ENCODE assay signal across 14 cellular contexts in the genomic region with DNA sequence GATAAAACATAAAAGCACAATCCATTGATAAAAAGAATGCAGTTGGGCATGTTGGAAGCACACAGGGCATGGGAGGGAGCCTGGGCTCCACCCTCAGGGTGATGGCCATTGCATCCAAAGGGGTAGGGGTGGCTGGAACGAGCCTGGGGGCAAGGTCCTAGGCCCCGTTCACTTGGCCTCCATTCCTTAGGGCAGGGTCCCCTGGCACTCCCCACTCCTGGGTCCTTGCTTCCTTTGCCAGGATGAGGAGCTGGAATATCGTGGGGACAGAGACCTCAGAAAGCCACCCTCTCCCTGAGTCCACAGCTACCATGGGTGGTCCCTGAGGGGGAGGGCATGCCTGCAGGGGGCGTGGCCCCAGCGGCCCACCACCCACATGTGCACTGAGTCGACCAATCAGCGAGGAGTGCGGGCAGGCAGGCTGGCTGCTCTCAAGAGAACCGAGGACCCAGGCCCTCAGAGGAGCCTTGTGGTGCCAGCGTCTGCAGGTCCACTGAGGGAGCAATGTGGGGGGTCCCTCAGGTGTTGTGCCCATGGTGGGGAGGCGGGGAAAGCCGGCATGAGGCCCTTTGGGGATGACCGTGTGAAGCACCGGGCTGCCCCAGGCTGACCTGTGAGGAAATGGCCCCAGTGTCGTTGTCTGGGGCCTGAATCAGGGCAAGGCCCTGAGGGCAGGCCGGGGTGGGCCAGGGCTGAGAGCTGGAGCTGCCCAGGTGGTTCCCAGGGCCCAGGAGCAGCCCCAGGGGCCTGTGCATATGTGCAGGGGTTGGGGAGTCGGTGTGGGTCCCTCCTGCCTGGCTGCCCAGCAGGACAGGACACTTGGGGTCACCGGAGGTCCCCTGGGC.
A peak's percentile ranks its signal among the peaks of the same experiment; 100 is the strongest.
DNase-seq lines count a peak whose midpoint lies in the region; ATAC-seq and TF ChIP-seq lines count a peak whose summit lies in the region.
"Had no signal": no experiment of that assay in that cellular context is flagged by ENCODE, and none has a peak within 500 bp of the region (broad histone marks: within the 10 kb centered on the region; RNA-seq: fewer than 3 reads in every experiment).

No MANE protein-coding gene starts in this region.

- no peak overlapping the region for H2AFZ ChIP-seq in mesenchymal stem cell (ENCODE audit: low read depth, low read length)

- H3K14ac ChIP-seq in mesenchymal stem cell (ENCODE audit: low read length in 2 of 2): no peak overlapping the region

- peaks cover 9% of the 10 kb centered on the region for H3K9me3 Mint-ChIP-seq in WTC11

- H3K27ac ChIP-seq in mesenchymal stem cell (ENCODE audit: low read length, poor library complexity, severe bottlenecking) (no peak overlapping the region), spleen (no peak overlapping the region)
- H3K27ac ChIP-seq: BLaER1 treated with 17β-estradiol and CSF1 and Interleukin-3, amounts not matched to agents 10 nM and 100 nM had no signal

- intact Hi-C loops in spleen (cut with DNase I; ENCODE audit: low total_unique reads): no loop called here

- H2BK15ac ChIP-seq in mesenchymal stem cell (ENCODE audit: low read depth, poor library complexity, severe bottlenecking): peak overlapping the region; percentile 48

- H3K4me1 ChIP-seq in mesenchymal stem cell (ENCODE audit: control insufficient read depth, insufficient read depth, low read depth, low read length) (no peaks in the 10 kb centered on the region), spleen (no peaks in the 10 kb centered on the region)
- H3K4me1 ChIP-seq: BLaER1 treated with 17β-estradiol and CSF1 and Interleukin-3, amounts not matched to agents 10 nM and 100 nM; HAP-1 had no signal

- H2BK12ac ChIP-seq in mesenchymal stem cell (ENCODE audit: low read length in 2 of 2): no peak overlapping the region

- no peak overlapping the region for H2BK120ac ChIP-seq in mesenchymal stem cell (ENCODE audit: low read depth, low read length)

- H3K27me3 Mint-ChIP-seq in WTC11 (ENCODE audit: low read depth): no peaks in the 10 kb centered on the region
- H3K27me3 Mint-ChIP-seq: CD4-positive, CD25-positive, alpha-beta regulatory T cell had no signal

- H3K36me3 Mint-ChIP-seq in WTC11: no peaks in the 10 kb centered on the region
- H3K36me3 Mint-ChIP-seq: CD4-positive, CD25-positive, alpha-beta regulatory T cell had no signal

- H3K9ac ChIP-seq in mesenchymal stem cell (ENCODE audit: low read length): no peak overlapping the region
- H3K9ac ChIP-seq: BLaER1 treated with 17β-estradiol and CSF1 and Interleukin-3, amounts not matched to agents 10 nM and 100 nM had no signal

- H3K27ac Mint-ChIP-seq in WTC11: no peak overlapping the region
- H3K27ac Mint-ChIP-seq: CD4-positive, CD25-positive, alpha-beta regulatory T cell had no signal

- no peaks in the 10 kb centered on the region for H3K79me1 ChIP-seq in mesenchymal stem cell (replicated peaks; ENCODE audit: low read length, poor library complexity, severe bottlenecking)

- ATAC-seq in WTC11 (peak; percentile 12; the same call in 1 of the 2 replicates), HG02678 (IDR thresholded peaks at IDR 0.05; ENCODE audit: unreplicated experiment) (no peak)
- ATAC-seq: GM12878 had no signal

- H3K36me3 ChIP-seq in mesenchymal stem cell (ENCODE audit: control insufficient read depth in 1 of 2, insufficient read depth in 2 of 2, low read depth in 1 of 2, low read length in 2 of 2) (no peaks in the 10 kb centered on the region), spleen (no peaks in the 10 kb centered on the region)
- H3K36me3 ChIP-seq: BLaER1 treated with 17β-estradiol and CSF1 and Interleukin-3, amounts not matched to agents 10 nM and 100 nM; HAP-1 had no signal

- no peak overlapping the region for H3K18ac ChIP-seq in mesenchymal stem cell (ENCODE audit: low read depth in 1 of 2, low read length in 2 of 2)

- 85% methylated on average over 15 of the region's 18 CpGs for WGBS in mesenchymal stem cell
- WGBS in spleen, 5 donors: 75 to 89% (median 86%) methylated on average over 15 to 18 of the region's 18 CpGs; no CpG with 5 or more reads in 1 of the 5 donors

- TF ChIP-seq POLR2A in spleen (IDR thresholded peaks at IDR 0.05): no peak

- H3K27me3 ChIP-seq in mesenchymal stem cell (ENCODE audit: control insufficient read depth in 1 of 2, insufficient read depth in 1 of 2, low read length in 2 of 2): no peaks in the 10 kb centered on the region
- H3K27me3 ChIP-seq in spleen (replicated peaks in 1 of 7): peaks cover 0 to 7% (median 0%) of the 10 kb centered on the region in 7 donors

- POLR2A ChIA-PET in WTC11 (lab: Charles Lee): no interaction called here

- TF ChIP-seq CTCF in WTC11 (IDR thresholded peaks at IDR 0.05) (no peak), spleen (IDR thresholded peaks at IDR 0.05 in 8 of 11, conservative IDR thresholded peaks at IDR 0.05 in 3 of 11) (no peak)

- H3K4me1 Mint-ChIP-seq in WTC11: no peaks in the 10 kb centered on the region
- H3K4me1 Mint-ChIP-seq: CD4-positive, CD25-positive, alpha-beta regulatory T cell had no signal

- H3K9me3 ChIP-seq in mesenchymal stem cell (ENCODE audit: control insufficient read depth, low read length): no peaks in the 10 kb centered on the region
- peaks cover 0 to 35% (median 1%) of the 10 kb centered on the region in 8 donors for H3K9me3 ChIP-seq in spleen
- H3K9me3 ChIP-seq: HAP-1 had no signal

- H3K4me3 Mint-ChIP-seq in WTC11: no peak overlapping the region
- H3K4me3 Mint-ChIP-seq: CD4-positive, CD25-positive, alpha-beta regulatory T cell had no signal

- H3K23ac ChIP-seq in mesenchymal stem cell (ENCODE audit: low read length in 2 of 2): no peak overlapping the region

- CTCF ChIA-PET in WTC11 (lab: Charles Lee): interaction anchor here (0.6 to 1.9 kb wide), 9 partner anchors 8 to 166 kb away, joined by 3 to 9 read pairs (median 3); no protein-coding TSS in a partner anchor

- DNase-seq in activated gamma-delta T cell (lab: John Stamatoyannopoulos, UW) (peak; percentile 5), activated gamma-delta T cell treated with Interleukin-2 at 50 U/mL for 16 hours (no peak), WTC11 (ENCODE audit: low spot score) (no peak), mesenchymal stem cell (no peak), spleen (peak; percentile 68), T-helper 2 cell (no peak), NCI-H1436 treated with DMSO at 0.1 percent for 48 hours (lab: John Stamatoyannopoulos, UW) (no peak)
- DNase-seq: ACHN; CD4-positive, CD25-positive, alpha-beta regulatory T cell; DMS53 had no signal

- no peak overlapping the region for H3K4ac ChIP-seq in mesenchymal stem cell (ENCODE audit: low read depth in 1 of 2, low read length in 2 of 2)

- H3K4me3 ChIP-seq in mesenchymal stem cell (ENCODE audit: insufficient read depth in 1 of 2, low read depth in 1 of 2, low read length in 2 of 2) (no peak overlapping the region), spleen (no peak overlapping the region)
- H3K4me3 ChIP-seq: BLaER1 treated with 17β-estradiol and CSF1 and Interleukin-3, amounts not matched to agents 10 nM and 100 nM; GM12878; HAP-1 had no signal

- H2BK5ac ChIP-seq in mesenchymal stem cell (ENCODE audit: low read depth, low read length, poor library complexity, severe bottlenecking): no peak overlapping the region

- no peak overlapping the region for H4K8ac ChIP-seq in mesenchymal stem cell (ENCODE audit: low read length)

- no peak overlapping the region for H4K91ac ChIP-seq in mesenchymal stem cell (ENCODE audit: low read length)

- no peak overlapping the region for H3K4me2 ChIP-seq in mesenchymal stem cell (ENCODE audit: low read length, poor library complexity, severe bottlenecking)
- H3K4me2 ChIP-seq: BLaER1 treated with 17β-estradiol and CSF1 and Interleukin-3, amounts not matched to agents 10 nM and 100 nM had no signal

- no peak overlapping the region for H2AK5ac ChIP-seq in mesenchymal stem cell (ENCODE audit: low read length, severe bottlenecking)

TF ChIP-seq in WTC11, 78 proteins besides CTCF, POLR2A, EP300 and RAD21 (continues in another document):
- TF ChIP-seq, protein P1, sequence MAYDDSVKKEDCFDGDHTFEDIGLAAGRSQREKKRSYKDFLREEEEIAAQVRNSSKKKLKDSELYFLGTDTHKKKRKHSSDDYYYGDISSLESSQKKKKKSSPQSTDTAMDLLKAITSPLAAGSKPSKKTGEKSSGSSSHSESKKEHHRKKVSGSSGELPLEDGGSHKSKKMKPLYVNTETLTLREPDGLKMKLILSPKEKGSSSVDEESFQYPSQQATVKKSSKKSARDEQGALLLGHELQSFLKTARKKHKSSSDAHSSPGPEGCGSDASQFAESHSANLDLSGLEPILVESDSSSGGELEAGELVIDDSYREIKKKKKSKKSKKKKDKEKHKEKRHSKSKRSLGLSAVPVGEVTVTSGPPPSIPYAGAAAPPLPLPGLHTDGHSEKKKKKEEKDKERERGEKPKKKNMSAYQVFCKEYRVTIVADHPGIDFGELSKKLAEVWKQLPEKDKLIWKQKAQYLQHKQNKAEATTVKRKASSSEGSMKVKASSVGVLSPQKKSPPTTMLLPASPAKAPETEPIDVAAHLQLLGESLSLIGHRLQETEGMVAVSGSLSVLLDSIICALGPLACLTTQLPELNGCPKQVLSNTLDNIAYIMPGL (CRISPR knock-in tag; IDR thresholded peaks at IDR 0.05): no peak
- TF ChIP-seq, protein P2, sequence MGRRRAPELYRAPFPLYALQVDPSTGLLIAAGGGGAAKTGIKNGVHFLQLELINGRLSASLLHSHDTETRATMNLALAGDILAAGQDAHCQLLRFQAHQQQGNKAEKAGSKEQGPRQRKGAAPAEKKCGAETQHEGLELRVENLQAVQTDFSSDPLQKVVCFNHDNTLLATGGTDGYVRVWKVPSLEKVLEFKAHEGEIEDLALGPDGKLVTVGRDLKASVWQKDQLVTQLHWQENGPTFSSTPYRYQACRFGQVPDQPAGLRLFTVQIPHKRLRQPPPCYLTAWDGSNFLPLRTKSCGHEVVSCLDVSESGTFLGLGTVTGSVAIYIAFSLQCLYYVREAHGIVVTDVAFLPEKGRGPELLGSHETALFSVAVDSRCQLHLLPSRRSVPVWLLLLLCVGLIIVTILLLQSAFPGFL (CRISPR knock-in tag; IDR thresholded peaks at IDR 0.05; ENCODE audit: borderline replicate concordance): no peak
- TF ChIP-seq IRF1 (CRISPR knock-in tag; IDR thresholded peaks at IDR 0.05) (no peak), ATF1 (CRISPR knock-in tag; IDR thresholded peaks at IDR 0.05) (no peak)

Comparison
In these comparisons a context has a peak if more than half of its experiments do, and no peak if none do; other contexts are left out.
1. DNase-seq: peak in activated gamma-delta T cell (single experiment) and spleen (single experiment); none in activated gamma-delta T cell treated with Interleukin-2 at 50 U/mL for 16 hours (single experiment), WTC11 (single experiment), mesenchymal stem cell (single experiment), T-helper 2 cell (0 of 5) and NCI-H1436 treated with DMSO at 0.1 percent for 48 hours (single experiment).